25 cellular contexts compared by ENCODE assay signal in the genomic region with DNA sequence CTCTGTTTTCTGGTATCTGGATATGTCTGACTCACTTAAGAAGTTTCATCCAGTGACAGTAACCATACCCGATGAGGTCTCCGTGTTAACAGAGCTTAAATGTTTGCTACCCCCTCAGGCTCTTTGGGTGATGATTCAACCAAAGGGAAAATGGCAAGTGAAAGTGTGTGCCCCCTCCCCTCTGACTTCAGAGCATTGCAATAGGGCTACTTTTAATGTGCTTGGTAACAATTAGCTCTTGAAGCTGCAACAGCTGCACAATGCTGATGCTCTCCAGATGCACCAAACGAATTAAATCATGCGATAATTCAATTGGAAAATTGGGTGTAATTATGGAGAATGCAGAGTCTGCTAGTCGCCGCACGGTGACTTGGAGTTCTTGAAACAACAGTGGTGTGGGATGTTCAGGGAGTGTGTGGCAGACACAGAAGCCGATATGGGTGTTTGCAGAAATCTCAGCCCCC.
DNase-seq lines count a peak whose midpoint lies in the region; ATAC-seq and TF ChIP-seq lines count a peak whose summit lies in the region.
"Had no signal": no experiment of that assay in that cellular context is flagged by ENCODE, and none has a peak within 500 bp of the region (broad histone marks: within the 10 kb centered on the region; RNA-seq: fewer than 3 reads in every experiment).

No MANE protein-coding gene starts in this region.

- no peak overlapping the region for H3K23ac ChIP-seq in trophoblast cell (ENCODE audit: low read length)

- H3K36me3 Mint-ChIP-seq in activated CD8-positive, alpha-beta T cell treated with anti-CD3 and anti-CD28 coated beads, Interleukin-2, amount 10 ng/mL, durations not matched to agents 7 days and 5 days (ENCODE audit: low read depth): no peaks in the 10 kb centered on the region

- no peaks in the 10 kb centered on the region for H3K79me2 ChIP-seq in PC-3 (ENCODE audit: low read length)
- H3K79me2 ChIP-seq in trophoblast cell (ENCODE audit: control insufficient read depth, insufficient read depth, low read length, poor library complexity): no peaks in the 10 kb centered on the region

- no peak overlapping the region for H3K27ac Mint-ChIP-seq in activated CD8-positive, alpha-beta T cell treated with anti-CD3 and anti-CD28 coated beads, Interleukin-2, amount 10 ng/mL, durations not matched to agents 7 days and 5 days
- H3K27ac Mint-ChIP-seq: activated CD4-positive, alpha-beta T cell treated with anti-CD3 and anti-CD28 coated beads, Interleukin-2, amount 10 ng/mL, durations not matched to agents 7 days and 5 days; activated naive CD4-positive, alpha-beta T cell treated with anti-CD3 and anti-CD28 coated beads for 36 hours; activated T-cell treated with anti-CD3 and anti-CD28 coated beads, Interleukin-2, amount 50 U/mL, for 72 hours; naive thymus-derived CD8-positive, alpha-beta T cell had no signal

- H3K9me3 Mint-ChIP-seq in activated CD8-positive, alpha-beta T cell treated with anti-CD3 and anti-CD28 coated beads, Interleukin-2, amount 10 ng/mL, durations not matched to agents 7 days and 5 days (ENCODE audit: insufficient read depth): peaks cover 5% of the 10 kb centered on the region

- no peak for TF ChIP-seq CTCF in PC-3 (conservative IDR thresholded peaks at IDR 0.05; ENCODE audit: low read depth, low read length)

- H2BK12ac ChIP-seq in trophoblast cell (ENCODE audit: low read length): no peak overlapping the region

- H3K9me3 ChIP-seq in PC-3 (ENCODE audit: low read length) (peaks cover 7% of the 10 kb centered on the region; the same call in 1 of the 2 replicates), trophoblast cell (ENCODE audit: insufficient read depth, low read depth, low read length) (no peaks in the 10 kb centered on the region)
- H3K9me3 ChIP-seq: prostate gland, uterus had no signal

- H3K9ac ChIP-seq in PC-3 (ENCODE audit: low read length): no peak overlapping the region
- no peak overlapping the region for H3K9ac ChIP-seq in trophoblast cell (ENCODE audit: low read length)

- H3K4me3 ChIP-seq in PC-3 (ENCODE audit: low read length) (no peak overlapping the region), trophoblast cell (ENCODE audit: low read depth, low read length) (no peak overlapping the region)
- H3K4me3 ChIP-seq: left lung, prostate gland, sigmoid colon, thoracic aorta, uterus had no signal

- H3K4me3 Mint-ChIP-seq in activated CD8-positive, alpha-beta T cell treated with anti-CD3 and anti-CD28 coated beads, Interleukin-2, amount 10 ng/mL, durations not matched to agents 7 days and 5 days: no peak overlapping the region
- H3K4me3 Mint-ChIP-seq: activated CD4-positive, alpha-beta T cell treated with anti-CD3 and anti-CD28 coated beads, Interleukin-2, amount 10 ng/mL, durations not matched to agents 7 days and 5 days; activated naive CD4-positive, alpha-beta T cell treated with anti-CD3 and anti-CD28 coated beads for 36 hours; activated T-cell treated with anti-CD3 and anti-CD28 coated beads, Interleukin-2, amount 50 U/mL, for 72 hours; naive thymus-derived CD8-positive, alpha-beta T cell had no signal

- H3K4me1 ChIP-seq in PC-3 (ENCODE audit: insufficient read depth, low read length): peaks cover 19% of the 10 kb centered on the region
- peaks cover 0 to 7% of the 10 kb centered on the region in 2 experiments for H3K4me1 ChIP-seq in trophoblast cell (ENCODE audit: control insufficient read depth in 1 of 2, insufficient read depth in 2 of 2, low read length in 2 of 2)
- H3K4me1 ChIP-seq: left lung, prostate gland, uterus had no signal

- H4K91ac ChIP-seq in trophoblast cell (ENCODE audit: low read depth, low read length): no peak overlapping the region

- no peaks in the 10 kb centered on the region for H3K9me2 ChIP-seq in PC-3 (replicated peaks; ENCODE audit: low read length)

- H3K18ac ChIP-seq in trophoblast cell (ENCODE audit: low read length): no peak overlapping the region

- no peaks in the 10 kb centered on the region for H3F3A ChIP-seq in PC-3 (ENCODE audit: low read length, unreplicated experiment)

- no peak overlapping the region for H2AK5ac ChIP-seq in trophoblast cell (ENCODE audit: low read length)

- H3K27me3 ChIP-seq in PC-3 (ENCODE audit: low read length) (no peaks in the 10 kb centered on the region), trophoblast cell (ENCODE audit: insufficient read depth, low read length) (no peaks in the 10 kb centered on the region)
- H3K27me3 ChIP-seq: left lung, sigmoid colon, uterus had no signal

- DNase-seq in M059J (ENCODE audit: low read depth): peak; percentile 46
- peak; percentile 80 for DNase-seq in PC-3
- DNase-seq in epithelial cell of prostate (ENCODE audit: low read depth, low spot score): peak; percentile 60
- no peak for DNase-seq in trophoblast cell
- no peak for DNase-seq in activated CD8-positive, alpha-beta T cell treated with anti-CD3 and anti-CD28 coated beads, Interleukin-2, amount 10 ng/mL, durations not matched to agents 7 days and 5 days
- no peak for DNase-seq in iPS-NIHi7 (ENCODE audit: extremely low spot score)
- no peak for DNase-seq in stimulated activated CD4-positive, alpha-beta T cell treated with anti-CD3 and anti-CD28 coated beads, Interleukin-4, amount 100 ng/mL, for 24 hours
- DNase-seq: activated CD4-positive, alpha-beta T cell treated with anti-CD3 and anti-CD28 coated beads, Interleukin-2, amount 10 ng/mL, durations not matched to agents 7 days and 5 days; activated naive CD4-positive, alpha-beta T cell treated with anti-CD3 and anti-CD28 coated beads for 36 hours; activated T-cell treated with anti-CD3 and anti-CD28 coated beads, Interleukin-2, amount 50 U/mL, for 72 hours; amniotic stem cell; effector CD8-positive, alpha-beta T cell; erythroblast; Kasumi-1; left lung; midbrain; naive thymus-derived CD8-positive, alpha-beta T cell; NCI-H187 treated with DMSO at 0.1 percent for 48 hours; sigmoid colon; stimulated activated naive CD8-positive, alpha-beta T cell treated with anti-CD3 and anti-CD28 coated beads, Interleukin-15, Interleukin-2, amounts not matched to agents 100 U/mL and 50 U/mL, for 24 hours; SW 1271; T-helper 9 cell; uterus had no signal

- CTCF ChIA-PET in PC-3 (lab: Charles Lee): interaction anchor here (0.5 kb wide), 1 partner anchor 191 kb away, joined by 6 read pairs; no protein-coding TSS in a partner anchor
- CTCF ChIA-PET in activated CD8-positive, alpha-beta T cell treated with anti-CD3 and anti-CD28 coated beads, Interleukin-2, amount 10 ng/mL, durations not matched to agents 7 days and 5 days (lab: Charles Lee): no interaction called here

- H3K4me1 Mint-ChIP-seq in activated CD8-positive, alpha-beta T cell treated with anti-CD3 and anti-CD28 coated beads, Interleukin-2, amount 10 ng/mL, durations not matched to agents 7 days and 5 days (ENCODE audit: low read depth): no peaks in the 10 kb centered on the region
- H3K4me1 Mint-ChIP-seq: activated CD4-positive, alpha-beta T cell treated with anti-CD3 and anti-CD28 coated beads, Interleukin-2, amount 10 ng/mL, durations not matched to agents 7 days and 5 days; naive thymus-derived CD8-positive, alpha-beta T cell had no signal

- H2BK120ac ChIP-seq in trophoblast cell (ENCODE audit: insufficient read depth, low read length, poor library complexity): no peak overlapping the region

- no peak overlapping the region for H4K12ac ChIP-seq in trophoblast cell (ENCODE audit: low read depth, low read length)

- no peak overlapping the region for H3K14ac ChIP-seq in trophoblast cell (ENCODE audit: low read length)

- no peak overlapping the region for H3K4ac ChIP-seq in trophoblast cell (ENCODE audit: low read depth, low read length)

- no peak overlapping the region for H4K8ac ChIP-seq in trophoblast cell (ENCODE audit: low read depth, low read length)

- no peak for ATAC-seq in PC-3
- ATAC-seq in activated CD8-positive, alpha-beta T cell treated with anti-CD3 and anti-CD28 coated beads, Interleukin-2, amount 10 ng/mL, durations not matched to agents 7 days and 5 days: no peak
- ATAC-seq: activated T-cell treated with anti-CD3 and anti-CD28 coated beads, Interleukin-2, amount 50 U/mL, for 72 hours; left lung; naive thymus-derived CD8-positive, alpha-beta T cell; stimulated activated naive CD8-positive, alpha-beta T cell treated with anti-CD3 and anti-CD28 coated beads, Interleukin-15, Interleukin-2, amounts not matched to agents 100 U/mL and 50 U/mL, for 24 hours had no signal

- H3K27ac ChIP-seq in PC-3 (ENCODE audit: low read length) (peak overlapping the region; percentile 52), epithelial cell of prostate (no peak overlapping the region), trophoblast cell (ENCODE audit: low read depth, low read length) (peak overlapping the region; percentile 63)
- H3K27ac ChIP-seq: left lung, prostate gland, sigmoid colon, thoracic aorta, uterus had no signal

- POLR2A ChIA-PET in PC-3 (lab: Charles Lee; ENCODE audit: unreplicated experiment): interaction anchor here (0.5 to 0.6 kb wide), 2 partner anchors 212 to 216 kb away, joined by 3 read pairs; no protein-coding TSS in a partner anchor
- POLR2A ChIA-PET in activated CD8-positive, alpha-beta T cell treated with anti-CD3 and anti-CD28 coated beads, Interleukin-2, amount 10 ng/mL, durations not matched to agents 7 days and 5 days (lab: Charles Lee): no interaction called here

- H2AFZ ChIP-seq in PC-3 (ENCODE audit: low read length) (no peak overlapping the region), trophoblast cell (ENCODE audit: insufficient read depth, low read length, poor library complexity) (no peak overlapping the region)

- no CpG with 5 or more reads among the region's 8 CpGs for WGBS in trophoblast cell (ENCODE audit: extremely low coverage, insufficient coverage, insufficient read length)

- H3K36me3 ChIP-seq in PC-3 (ENCODE audit: low read depth, low read length): no peaks in the 10 kb centered on the region
- H3K36me3 ChIP-seq in trophoblast cell (ENCODE audit: control insufficient read depth in 1 of 2, insufficient read depth in 2 of 2, low read length in 2 of 2): peaks cover 0 to 2% of the 10 kb centered on the region in 2 experiments
- H3K36me3 ChIP-seq: left lung, prostate gland, sigmoid colon, thoracic aorta, uterus had no signal

- H3K4me2 ChIP-seq in PC-3 (ENCODE audit: low read length): 0 out of 2 replicates have a peak overlapping the region, but pooled peaks have one; percentile 15
- H3K4me2 ChIP-seq in trophoblast cell (ENCODE audit: low read length): no peak overlapping the region

- H3K27me3 Mint-ChIP-seq in activated CD8-positive, alpha-beta T cell treated with anti-CD3 and anti-CD28 coated beads, Interleukin-2, amount 10 ng/mL, durations not matched to agents 7 days and 5 days (ENCODE audit: low read depth): no peaks in the 10 kb centered on the region
- H3K27me3 Mint-ChIP-seq: activated CD4-positive, alpha-beta T cell treated with anti-CD3 and anti-CD28 coated beads, Interleukin-2, amount 10 ng/mL, durations not matched to agents 7 days and 5 days had no signal

- H4K20me1 ChIP-seq in PC-3 (ENCODE audit: low read length): no peaks in the 10 kb centered on the region

- H3K79me1 ChIP-seq in trophoblast cell (ENCODE audit: low read length): peaks cover 9% of the 10 kb centered on the region

- intact Hi-C loops in PC-3 (cut with micrococcal nuclease): no loop called here

- no TSS peak for BruUV-seq in PC-3 (replicated peaks; lab: Mats Ljungman, UMichigan)

- no peak overlapping the region for H2BK5ac ChIP-seq in trophoblast cell (ENCODE audit: low read depth, low read length, poor library complexity)

Comparison
In these comparisons a context has a peak if more than half of its experiments do, and no peak if none do; other contexts are left out.
1. DNase-seq: peak in M059J (single experiment), PC-3 (single experiment) and epithelial cell of prostate (single experiment); none in trophoblast cell (0 of 2), activated CD8-positive, alpha-beta T cell treated with anti-CD3 and anti-CD28 coated beads, Interleukin-2, amount 10 ng/mL, durations not matched to agents 7 days and 5 days (single experiment), iPS-NIHi7 (single experiment) and stimulated activated CD4-positive, alpha-beta T cell treated with anti-CD3 and anti-CD28 coated beads, Interleukin-4, amount 100 ng/mL, for 24 hours (single experiment).